2 cellular contexts compared by ENCODE assay signal in genomic region chr10:16436758-16437539, GRCh38.
A peak's percentile ranks its signal among the peaks of the same experiment; 100 is the strongest.
TF ChIP-seq lines count a peak whose summit lies in the region.

TSS of gene PTER (plus strand) at chr10:16437010. CDS start at chr10:16484385, 47,375 bp downstream.

TF ChIP-seq in K562, 482 proteins besides CTCF, POLR2A, EP300 and RAD21 (continued from another document and continues in another):
- TF ChIP-seq DACH1 (IDR thresholded peaks at IDR 0.05; ENCODE audit: partially characterized antibody) (no peak), MNT (conservative IDR thresholded peaks at IDR 0.05) (peak; percentile 26 to 47; a peak in 2 of 4 replicates), RBM22 (IDR thresholded peaks at IDR 0.05; ENCODE audit: low read depth, low read length, poor library complexity, severe bottlenecking) (no peak), GATAD2B (IDR thresholded peaks at IDR 0.05; ENCODE audit: borderline replicate concordance) (no peak), C11orf30 (IDR thresholded peaks at IDR 0.05; ENCODE audit: low read depth) (no peak), NRF1 (conservative IDR thresholded peaks at IDR 0.05 in 1 of 2, IDR thresholded peaks at IDR 0.05 in 1 of 2) (peak; percentile 54 to 56), ZNF280A (IDR thresholded peaks at IDR 0.05; ENCODE audit: low read depth, partially characterized antibody) (no peak), ZNF586 (CRISPR knock-in tag; conservative IDR thresholded peaks at IDR 0.05) (no peak), NFRKB (IDR thresholded peaks at IDR 0.05; ENCODE audit: low read depth) (peak; percentile 52; the same call in 1 of the 2 replicates), RAD51 (IDR thresholded peaks at IDR 0.05; ENCODE audit: borderline replicate concordance, low read depth) (no peak), MXI1 (IDR thresholded peaks at IDR 0.05; ENCODE audit: low read depth, low read length) (no peak), RBM25 (IDR thresholded peaks at IDR 0.05; ENCODE audit: low read depth, low read length, severe bottlenecking) (no peak), THRA (IDR thresholded peaks at IDR 0.05) (no peak), ZNF3 (CRISPR knock-in tag; IDR thresholded peaks at IDR 0.05) (no peak), ZNF263 (CRISPR knock-in tag; IDR thresholded peaks at IDR 0.05; ENCODE audit: borderline replicate concordance) (no peak), ZNF175 (CRISPR knock-in tag; IDR thresholded peaks at IDR 0.05; ENCODE audit: low read depth) (no peak), ZNF740 (CRISPR knock-in tag; IDR thresholded peaks at IDR 0.05) (no peak), ZNF740 (tag; IDR thresholded peaks at IDR 0.05) (no peak), TRIM25 (IDR thresholded peaks at IDR 0.05; ENCODE audit: borderline replicate concordance) (no peak), NR0B1 (IDR thresholded peaks at IDR 0.05; ENCODE audit: partially characterized antibody) (no peak)

TF ChIP-seq in SK-N-SH treated with all-trans-retinoic acid at 6 μM for 48 hours, 23 proteins besides CTCF, POLR2A, EP300 and RAD21 (continued from another document):
- TF ChIP-seq CSRNP3 (CRISPR knock-in tag; IDR thresholded peaks at IDR 0.05) (no peak), GLIS3 (CRISPR knock-in tag; IDR thresholded peaks at IDR 0.05) (no peak), TSHZ2 (CRISPR knock-in tag; IDR thresholded peaks at IDR 0.05) (no peak), POU6F1 (CRISPR knock-in tag; IDR thresholded peaks at IDR 0.05; ENCODE audit: borderline replicate concordance, low read depth) (no peak), PATZ1 (CRISPR knock-in tag; IDR thresholded peaks at IDR 0.05; ENCODE audit: borderline replicate concordance) (no peak), CSDC2 (CRISPR knock-in tag; IDR thresholded peaks at IDR 0.05) (no peak), ZFP30 (CRISPR knock-in tag; IDR thresholded peaks at IDR 0.05) (no peak), BACH2 (CRISPR knock-in tag; IDR thresholded peaks at IDR 0.05; ENCODE audit: borderline replicate concordance) (no peak), TCF4 (CRISPR knock-in tag; IDR thresholded peaks at IDR 0.05; ENCODE audit: borderline replicate concordance) (no peak), SNAI2 (CRISPR knock-in tag; IDR thresholded peaks at IDR 0.05) (no peak), ZNF8 (CRISPR knock-in tag; IDR thresholded peaks at IDR 0.05) (no peak), OSR1 (CRISPR knock-in tag; IDR thresholded peaks at IDR 0.05) (no peak), PPARA (CRISPR knock-in tag; IDR thresholded peaks at IDR 0.05; ENCODE audit: borderline replicate concordance) (no peak)
